8 cellular contexts compared by ENCODE assay signal in genomic region chr18:76620326-76620813, GRCh38.
DNase-seq lines count a peak whose midpoint lies in the region; ATAC-seq and TF ChIP-seq lines count a peak whose summit lies in the region.

No MANE protein-coding gene starts in this region.

- H3K4me1 ChIP-seq in adipocyte (ENCODE audit: control insufficient read depth, insufficient read depth, low read length) = peaks cover 32% of the 10 kb centered on the region

- H3K4me3 ChIP-seq in adipocyte (ENCODE audit: low read length) = peak overlapping the region; percentile 76

- DNase-seq in NCI-H82 (lab: John Stamatoyannopoulos, UW) (peak; percentile 34), NCI-H82 treated with DMSO at 0.1 percent for 48 hours (lab: John Stamatoyannopoulos, UW; ENCODE audit: unreplicated experiment) (no peak), NCI-H526 (lab: John Stamatoyannopoulos, UW) (peak; percentile 54 to 72), adipocyte (ENCODE audit: low read depth) (peak; percentile 87), cardiac septum (ENCODE audit: low spot score) (peak; percentile 84), omental fat pad (ENCODE audit: low spot score) (peak; percentile 36), middle frontal gyrus (ENCODE audit: extremely low spot score, low spot score) (no peak)

- H3K9me3 ChIP-seq in adipocyte (ENCODE audit: control insufficient read depth, low read length) = no peaks in the 10 kb centered on the region

- peak overlapping the region; percentile 79 for H3K9ac ChIP-seq in adipocyte (ENCODE audit: low read length)

- H3K27me3 ChIP-seq in adipocyte (replicated peaks; ENCODE audit: control insufficient read depth, insufficient read depth, low read length) = no peaks in the 10 kb centered on the region

- H3K36me3 ChIP-seq in adipocyte (ENCODE audit: control insufficient read depth, insufficient read depth, low read length, severe bottlenecking) = no peaks in the 10 kb centered on the region

- peak; percentile 90 for ATAC-seq in HG03039 (IDR thresholded peaks at IDR 0.05; ENCODE audit: unreplicated experiment)
- ATAC-seq in omental fat pad (ENCODE audit: low FRiP score) = peak; percentile 32

- TF ChIP-seq CTCF in omental fat pad (IDR thresholded peaks at IDR 0.05) = no peak

- intact Hi-C loops in cardiac septum (cut with DNase I) = loop anchor here (5.0 kb wide), 2 partner anchors 208 to 223 kb away; no protein-coding TSS in a partner anchor

Comparison
In these comparisons a context has a peak if more than half of its experiments do, and no peak if none do; other contexts are left out.
1. DNase-seq: peak in NCI-H82 (single experiment), NCI-H526 (2 of 2), adipocyte (single experiment), cardiac septum (single experiment) and omental fat pad (single experiment); none in NCI-H82 treated with DMSO at 0.1 percent for 48 hours (single experiment) and middle frontal gyrus (single experiment).